ENCODE assay signal across 17 cellular contexts in genomic region chr14:104863131-104863862, GRCh38. TPM values are rescaled to one million over a fixed set of nuclear protein-coding genes. Genes with fewer than 3 reads are reported as not detected.
DNase-seq lines count a peak whose midpoint lies in the region; ATAC-seq and TF ChIP-seq lines count a peak whose summit lies in the region.
"Had no signal": no experiment of that assay in that cellular context is flagged by ENCODE, and none has a peak within 500 bp of the region (broad histone marks: within the 10 kb centered on the region; RNA-seq: fewer than 3 reads in every experiment).

No MANE protein-coding gene starts in this region.

- peak overlapping the region in 1 of 8 donors; percentile 29 for H3K27ac Mint-ChIP-seq in CD8-positive, alpha-beta memory T cell
- H3K27ac Mint-ChIP-seq in T-cell (no peak overlapping the region), neural progenitor cell (no peak overlapping the region)
- H3K27ac Mint-ChIP-seq: activated CD8-positive, alpha-beta T cell treated with anti-CD3 and anti-CD28 coated beads, Interleukin-2, amount 10 ng/mL, durations not matched to agents 7 days and 5 days; stimulated activated memory B cell treated with anti-CD40 and anti-IgM and Interleukin-4, amounts not matched to agents 10 μg/mL and 1 μg/mL and 100 μg/mL, for 72 hours; T-helper 2 cell treated with Interferon-gamma antibody and Interleukin-4, amounts not matched to agents 5 μg/mL and 100 μg/mL, for 36 hours had no signal

- ATAC-seq in T-cell (replicated peaks in 1 of 4), result no peak
- ATAC-seq in HG03108 (IDR thresholded peaks at IDR 0.05; ENCODE audit: unreplicated experiment), result no peak
- ATAC-seq: activated CD8-positive, alpha-beta T cell treated with anti-CD3 and anti-CD28 coated beads, Interleukin-2, amount 10 ng/mL, durations not matched to agents 7 days and 5 days; GM12878; stimulated activated memory B cell treated with anti-CD40 and anti-IgM and Interleukin-4, amounts not matched to agents 10 μg/mL and 1 μg/mL and 100 μg/mL, for 72 hours had no signal

- peaks cover 16% of the 10 kb centered on the region for H3K79me2 ChIP-seq in neural progenitor cell (ENCODE audit: low read depth)

- no peak overlapping the region for H3K27ac ChIP-seq in CD8-positive, alpha-beta memory T cell (ENCODE audit: low read depth, low read length)
- no peak overlapping the region for H3K27ac ChIP-seq in neural progenitor cell
- H3K27ac ChIP-seq in testis, result no peak overlapping the region

- intact Hi-C loops in testis (cut with DNase I; ENCODE audit: low total_unique reads), result no loop called here

- H3K27me3 Mint-ChIP-seq in CD8-positive, alpha-beta memory T cell, result peaks cover 7 to 20% of the 10 kb centered on the region in 2 donors
- H3K27me3 Mint-ChIP-seq in T-cell (peaks cover 9% of the 10 kb centered on the region in 2 donors), neural progenitor cell (ENCODE audit: insufficient read depth, low read depth) (peaks cover 25% of the 10 kb centered on the region)

- WGBS in testis, 2 donors, result 82 to 89% methylated on average over 10 to 13 of the region's 13 CpGs

- DNase-seq in CD8-positive, alpha-beta memory T cell, result no peak
- no peak for DNase-seq in T-cell
- peak; percentile 1 for DNase-seq in neural progenitor cell (ENCODE audit: low spot score)
- no peak for DNase-seq in UCSD-AML1 (lab: John Stamatoyannopoulos, UW; ENCODE audit: unreplicated experiment)
- no peak for DNase-seq in middle frontal gyrus (ENCODE audit: extremely low spot score, low spot score)
- DNase-seq in testis, result no peak
- DNase-seq: activated CD8-positive, alpha-beta T cell treated with anti-CD3 and anti-CD28 coated beads, Interleukin-2, amount 10 ng/mL, durations not matched to agents 7 days and 5 days; IMR-90; NCI-H1694 treated with DMSO at 0.1 percent for 48 hours; RPMI8226; stimulated activated CD4-positive, alpha-beta T cell treated with anti-CD3 and anti-CD28 coated beads, Interleukin-2, amount 100 ng/mL, for 48 hours had no signal

- TF ChIP-seq CTCF in neural progenitor cell (IDR thresholded peaks at IDR 0.05), result no peak
- no peak for TF ChIP-seq CTCF in testis (IDR thresholded peaks at IDR 0.05)

- no peak for TF ChIP-seq POLR2A in testis (IDR thresholded peaks at IDR 0.05)

- no peaks in the 10 kb centered on the region for H3K9me3 Mint-ChIP-seq in CD8-positive, alpha-beta memory T cell
- H3K9me3 Mint-ChIP-seq in T-cell, result no peaks in the 10 kb centered on the region
- no peaks in the 10 kb centered on the region for H3K9me3 Mint-ChIP-seq in neural progenitor cell
- H3K9me3 Mint-ChIP-seq: stimulated activated memory B cell treated with anti-CD40 and anti-IgM and Interleukin-4, amounts not matched to agents 10 μg/mL and 1 μg/mL and 100 μg/mL, for 72 hours; T-helper 2 cell treated with Interferon-gamma antibody and Interleukin-4, amounts not matched to agents 5 μg/mL and 100 μg/mL, for 36 hours had no signal

- no peak overlapping the region for H2AFZ ChIP-seq in neural progenitor cell (replicated peaks)

- no peak overlapping the region for H3K4me3 ChIP-seq in CD8-positive, alpha-beta memory T cell (ENCODE audit: low read length)
- H3K4me3 ChIP-seq in iPS-11a (ENCODE audit: low read depth, low read length) (peak overlapping the region; percentile 81), neural progenitor cell (no peak overlapping the region), testis (no peak overlapping the region)
- H3K4me3 ChIP-seq: GM12878 had no signal

- peak overlapping the region; percentile 20 to 82 (median 36) for H3K4me3 Mint-ChIP-seq in CD8-positive, alpha-beta memory T cell
- peak overlapping the region in 2 of 3 donors; percentile 49 to 55 for H3K4me3 Mint-ChIP-seq in T-cell
- H3K4me3 Mint-ChIP-seq in neural progenitor cell, result peak overlapping the region; percentile 63
- H3K4me3 Mint-ChIP-seq: activated CD8-positive, alpha-beta T cell treated with anti-CD3 and anti-CD28 coated beads, Interleukin-2, amount 10 ng/mL, durations not matched to agents 7 days and 5 days; stimulated activated memory B cell treated with anti-CD40 and anti-IgM and Interleukin-4, amounts not matched to agents 10 μg/mL and 1 μg/mL and 100 μg/mL, for 72 hours had no signal

- no peaks in the 10 kb centered on the region for H3K36me3 ChIP-seq in CD8-positive, alpha-beta memory T cell (ENCODE audit: insufficient read depth, low read length)
- H3K36me3 ChIP-seq in neural progenitor cell (no peaks in the 10 kb centered on the region), testis (ENCODE audit: low read depth, missing control alignments) (no peaks in the 10 kb centered on the region)
- H3K36me3 ChIP-seq: vagina had no signal

- peaks cover 9% of the 10 kb centered on the region for H3K4me1 ChIP-seq in CD8-positive, alpha-beta memory T cell (ENCODE audit: insufficient read depth, low read length)
- H3K4me1 ChIP-seq in neural progenitor cell (peaks cover 15% of the 10 kb centered on the region), testis (peaks cover 22% of the 10 kb centered on the region)

- peaks cover 0 to 22% (median 0%) of the 10 kb centered on the region in 3 donors for H3K4me1 Mint-ChIP-seq in CD8-positive, alpha-beta memory T cell
- H3K4me1 Mint-ChIP-seq in T-cell (peaks cover 2 to 11% (median 6%) of the 10 kb centered on the region in 3 donors), neural progenitor cell (peaks cover 3% of the 10 kb centered on the region)

- peaks cover 12% of the 10 kb centered on the region for H3F3A ChIP-seq in neural progenitor cell (ENCODE audit: low read depth)

- H3K4me2 ChIP-seq in neural progenitor cell, result no peak overlapping the region

- peaks cover 27% of the 10 kb centered on the region for H4K20me1 ChIP-seq in neural progenitor cell (ENCODE audit: low read depth)

- H3K9me3 ChIP-seq in CD8-positive, alpha-beta memory T cell (ENCODE audit: low read length), result no peaks in the 10 kb centered on the region
- H3K9me3 ChIP-seq in neural progenitor cell (ENCODE audit: low read depth) (no peaks in the 10 kb centered on the region), testis (no peaks in the 10 kb centered on the region)
- H3K9me3 ChIP-seq: vagina had no signal

- H3K27me3 ChIP-seq in CD8-positive, alpha-beta memory T cell (ENCODE audit: insufficient read depth, low read length, poor library complexity, severe bottlenecking), result no peaks in the 10 kb centered on the region
- H3K27me3 ChIP-seq in neural progenitor cell, result peaks cover 40% of the 10 kb centered on the region
- H3K27me3 ChIP-seq in testis, result no peaks in the 10 kb centered on the region
- H3K27me3 ChIP-seq: vagina had no signal

- H3K36me3 Mint-ChIP-seq in CD8-positive, alpha-beta memory T cell, result no peaks in the 10 kb centered on the region
- H3K36me3 Mint-ChIP-seq in T-cell (no peaks in the 10 kb centered on the region), neural progenitor cell (no peaks in the 10 kb centered on the region)
- H3K36me3 Mint-ChIP-seq: stimulated activated memory B cell treated with anti-CD40 and anti-IgM and Interleukin-4, amounts not matched to agents 10 μg/mL and 1 μg/mL and 100 μg/mL, for 72 hours had no signal

- CTCF ChIA-PET in CD8-positive, alpha-beta memory T cell (lab: Charles Lee), result interaction anchor here (1.0 to 2.0 kb wide), 2 partner anchors 37 to 95 kb away, joined by 3 to 5 read pairs; no protein-coding TSS in a partner anchor
- CTCF ChIA-PET in T-cell (lab: Charles Lee), result no interaction called here

- H3K9ac ChIP-seq in neural progenitor cell, result no peak overlapping the region

- POLR2A ChIA-PET in CD8-positive, alpha-beta memory T cell (lab: Charles Lee), result interaction anchor here (0.6 kb wide), 1 partner anchor 49 kb away, joined by 5 read pairs; no protein-coding TSS in a partner anchor
- POLR2A ChIA-PET in T-cell (lab: Charles Lee), result interaction anchor here in 1 of 2 donors (0.7 kb wide), 1 partner anchor 301 kb away, joined by 3 read pairs; no protein-coding TSS in a partner anchor

RNA-seq across cellular contexts. Expression of gene CEP170B, which starts 1.8 kb away (rescaled TPM):
- 1 to 10 TPM; 6.4 to 6.7 TPM for total RNA-seq in CD8-positive, alpha-beta memory T cell
- not detected for polyA plus RNA-seq in CD8-positive, alpha-beta memory T cell
- total RNA-seq in T-cell (10 to 100 TPM in 1 of 5 donors, 1 to 10 TPM in 4; 2.8 to 11.2 (median 6.9) TPM), neural progenitor cell (ENCODE audit: low replicate concordance) (3.0 and 13.7 TPM in 2 replicates), testis (10 to 100 TPM; 73.9 to 79.7 TPM)
- 33.9 TPM for polyA plus RNA-seq in testis (ENCODE audit: insufficient read depth, low read depth, low replicate concordance)
